ENCODE assay signal across 6 cellular contexts in genomic region chr4:24114444-24114843, GRCh38.
"Had no signal": no experiment of that assay in that cellular context is flagged by ENCODE, and none has a peak within 500 bp of the region (broad histone marks: within the 10 kb centered on the region; RNA-seq: fewer than 3 reads in every experiment).

No MANE protein-coding gene starts in this region.

- H3K4me2 ChIP-seq: GM23338 had no signal

- H2AFZ ChIP-seq: GM23338 had no signal

- DNase-seq: H9, HCEC 1CT had no signal

- H3K4me3 ChIP-seq: GM23338 had no signal

- ATAC-seq: GM23338 had no signal

- FAIRE-seq: H1, H54, HTR-8/SVneo had no signal
